Comparison of ENCODE assay signal across 22 cellular contexts in the genomic region with DNA sequence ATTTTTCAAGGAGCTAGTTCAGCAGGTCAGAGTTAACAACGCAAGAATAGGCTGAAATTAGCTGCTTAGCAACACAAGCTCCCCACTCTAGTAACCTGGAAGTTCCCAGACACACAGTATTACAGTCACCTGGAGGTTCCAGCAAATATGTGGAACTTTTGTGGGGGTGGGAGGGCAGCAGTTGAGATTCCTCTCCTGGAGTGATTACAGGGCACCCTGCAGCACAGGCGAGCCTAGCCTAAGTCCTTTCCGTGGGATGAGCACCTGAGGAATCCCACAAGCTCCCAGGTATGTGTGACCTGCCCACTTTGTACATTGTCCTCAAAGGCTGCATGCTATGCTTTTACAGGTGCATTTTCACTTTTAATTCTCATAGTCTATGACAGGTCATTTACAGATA. TPM values are rescaled to one million over a fixed set of nuclear protein-coding genes. Genes with fewer than 3 reads are reported as not detected.
DNase-seq lines count a peak whose midpoint lies in the region; TF ChIP-seq lines count a peak whose summit lies in the region.
"Had no signal": no experiment of that assay in that cellular context is flagged by ENCODE, and none has a peak within 500 bp of the region (broad histone marks: within the 10 kb centered on the region; RNA-seq: fewer than 3 reads in every experiment).

No MANE protein-coding gene starts in this region.

- H3K4ac ChIP-seq in mesenchymal stem cell (ENCODE audit: low read depth in 1 of 2, low read length in 2 of 2), result no peak overlapping the region

- H3K4me3 Mint-ChIP-seq in T-helper 2 cell treated with Interferon-gamma antibody and Interleukin-4, amounts not matched to agents 5 μg/mL and 100 μg/mL, for 36 hours, result no peak overlapping the region
- peak overlapping the region in 4 of 8 donors; percentile 1 to 53 (median 20) for H3K4me3 Mint-ChIP-seq in CD4-positive, alpha-beta memory T cell
- no peak overlapping the region for H3K4me3 Mint-ChIP-seq in activated T-helper 1 cell treated with anti-CD3 and anti-CD28 coated beads, Interleukin-12 subunit alpha, Interleukin-12 subunit beta, Interleukin-2, Interleukin-4 antibody, amounts not matched to agents 30 ng/mL and 10 ng/mL and 1 ng/mL, durations not matched to agents 14 hours and 24 hours and 36 hours
- H3K4me3 Mint-ChIP-seq: T-helper 17 cell had no signal

- no peak for DNase-seq in T-helper 2 cell treated with Interferon-gamma antibody and Interleukin-4, amounts not matched to agents 5 μg/mL and 100 μg/mL, for 36 hours (ENCODE audit: low spot score)
- no peak for DNase-seq in T-helper 2 cell
- no peak for DNase-seq in CD4-positive, alpha-beta memory T cell
- DNase-seq in activated T-helper 1 cell treated with anti-CD3 and anti-CD28 coated beads, Interleukin-12 subunit alpha, Interleukin-12 subunit beta, Interleukin-2, Interleukin-4 antibody, amounts not matched to agents 30 ng/mL and 10 ng/mL and 1 ng/mL, durations not matched to agents 14 hours and 24 hours and 36 hours (ENCODE audit: low spot score), result no peak
- no peak for DNase-seq in mesenchymal stem cell
- no peak for DNase-seq in NCI-H345 treated with DMSO at 0.1 percent for 48 hours (lab: John Stamatoyannopoulos, UW; ENCODE audit: unreplicated experiment)
- no peak for DNase-seq in GM13977 (ENCODE audit: low spot score)
- no peak for DNase-seq in prostate gland (ENCODE audit: low spot score)
- DNase-seq: activated CD4-positive, alpha-beta T cell treated with anti-CD3 and anti-CD28 coated beads for 48 hours; BE2C; central memory CD4-positive, alpha-beta T cell; COR-L47; H7; hypothalamus; Karpas-422; NCI-H187; NCI-H526 treated with DMSO at 0.1 percent for 48 hours; RPMI8226; T-helper 17 cell had no signal

- no peaks in the 10 kb centered on the region for H3K36me3 ChIP-seq in CD4-positive, alpha-beta memory T cell (ENCODE audit: insufficient read depth, low read length)
- H3K36me3 ChIP-seq in mesenchymal stem cell (ENCODE audit: control insufficient read depth in 1 of 2, insufficient read depth in 2 of 2, low read depth in 1 of 2, low read length in 2 of 2) (no peaks in the 10 kb centered on the region), prostate gland (no peaks in the 10 kb centered on the region)
- H3K36me3 ChIP-seq: BE2C, neutrophil, suprapubic skin had no signal

- H3K27me3 ChIP-seq in CD4-positive, alpha-beta memory T cell (ENCODE audit: insufficient read depth, low read length), result no peaks in the 10 kb centered on the region
- H3K27me3 ChIP-seq in mesenchymal stem cell (ENCODE audit: control insufficient read depth in 1 of 2, insufficient read depth in 1 of 2, low read length in 2 of 2), result no peaks in the 10 kb centered on the region
- no peaks in the 10 kb centered on the region for H3K27me3 ChIP-seq in prostate gland (replicated peaks; ENCODE audit: insufficient read depth)
- H3K27me3 ChIP-seq: BE2C, neutrophil, suprapubic skin had no signal

- no peaks in the 10 kb centered on the region for H3K9me3 ChIP-seq in CD4-positive, alpha-beta memory T cell (ENCODE audit: control insufficient read depth in 1 of 2, low read length in 2 of 2)
- no peaks in the 10 kb centered on the region for H3K9me3 ChIP-seq in mesenchymal stem cell (ENCODE audit: control insufficient read depth, low read length)
- no peaks in the 10 kb centered on the region for H3K9me3 ChIP-seq in prostate gland
- H3K9me3 ChIP-seq: A549, BE2C, neutrophil, suprapubic skin had no signal

- CTCF ChIA-PET in CD4-positive, alpha-beta memory T cell (lab: Charles Lee; ENCODE audit: partially characterized antibody), result interaction anchor here (1.2 to 8.6 kb wide), 2 partner anchors 13 to 36 kb away, joined by 6 to 83 read pairs; a partner anchor contains a TSS

- no peak overlapping the region for H3K27ac ChIP-seq in CD4-positive, alpha-beta memory T cell (ENCODE audit: low read depth, low read length)
- no peak overlapping the region for H3K27ac ChIP-seq in mesenchymal stem cell (ENCODE audit: low read length, poor library complexity, severe bottlenecking)
- H3K27ac ChIP-seq in prostate gland, result no peak overlapping the region
- H3K27ac ChIP-seq: A549, neutrophil, suprapubic skin had no signal

- H3K9ac ChIP-seq in mesenchymal stem cell (ENCODE audit: low read length), result no peak overlapping the region

- intact Hi-C loops in CD4-positive, alpha-beta memory T cell (cut with micrococcal nuclease), result no loop called here
- intact Hi-C loops in activated T-helper 1 cell treated with anti-CD3 and anti-CD28 coated beads, Interleukin-12 subunit alpha, Interleukin-12 subunit beta, Interleukin-2, Interleukin-4 antibody, amounts not matched to agents 30 ng/mL and 10 ng/mL and 1 ng/mL, durations not matched to agents 14 hours and 24 hours and 36 hours (cut with micrococcal nuclease), result loop anchor here (5.0 kb wide), 1 partner anchor 920 kb away; a partner anchor contains a TSS
- intact Hi-C loops in prostate gland (cut with DNase I), result no loop called here

- H2BK15ac ChIP-seq in mesenchymal stem cell (ENCODE audit: low read depth, poor library complexity, severe bottlenecking), result no peak overlapping the region

- no peaks in the 10 kb centered on the region for H3K9me3 Mint-ChIP-seq in T-helper 2 cell treated with Interferon-gamma antibody and Interleukin-4, amounts not matched to agents 5 μg/mL and 100 μg/mL, for 36 hours
- H3K9me3 Mint-ChIP-seq in CD4-positive, alpha-beta memory T cell, result no peaks in the 10 kb centered on the region
- no peaks in the 10 kb centered on the region for H3K9me3 Mint-ChIP-seq in activated T-helper 1 cell treated with anti-CD3 and anti-CD28 coated beads, Interleukin-12 subunit alpha, Interleukin-12 subunit beta, Interleukin-2, Interleukin-4 antibody, amounts not matched to agents 30 ng/mL and 10 ng/mL and 1 ng/mL, durations not matched to agents 14 hours and 24 hours and 36 hours

- no peak overlapping the region for H2BK120ac ChIP-seq in mesenchymal stem cell (ENCODE audit: low read depth, low read length)

- no peak for TF ChIP-seq POLR2A in prostate gland (IDR thresholded peaks at IDR 0.05)

- H2BK5ac ChIP-seq in mesenchymal stem cell (ENCODE audit: low read depth, low read length, poor library complexity, severe bottlenecking), result no peak overlapping the region

- no peak overlapping the region for H4K91ac ChIP-seq in mesenchymal stem cell (ENCODE audit: low read length)

- H2BK12ac ChIP-seq in mesenchymal stem cell (ENCODE audit: low read length in 2 of 2), result no peak overlapping the region

- H3K4me1 ChIP-seq in CD4-positive, alpha-beta memory T cell (ENCODE audit: insufficient read depth, low read length), result peaks cover 57% of the 10 kb centered on the region
- H3K4me1 ChIP-seq in mesenchymal stem cell (ENCODE audit: control insufficient read depth, insufficient read depth, low read depth, low read length), result peaks cover 13% of the 10 kb centered on the region
- H3K4me1 ChIP-seq in prostate gland (replicated peaks), result no peaks in the 10 kb centered on the region
- H3K4me1 ChIP-seq: BE2C had no signal

- in situ Hi-C loops in GM13977 (cut with MboI; ENCODE audit: low pct_unique_long_range_greater_than_20kb, low sequenced_read_pairs, unreplicated experiment), result no loop called here

- peaks cover 2% of the 10 kb centered on the region for H3K79me1 ChIP-seq in mesenchymal stem cell (replicated peaks; ENCODE audit: low read length, poor library complexity, severe bottlenecking)

- H3K4me2 ChIP-seq in mesenchymal stem cell (ENCODE audit: low read length, poor library complexity, severe bottlenecking), result no peak overlapping the region
- H3K4me2 ChIP-seq: A549 had no signal

- no peak overlapping the region for H3K18ac ChIP-seq in mesenchymal stem cell (ENCODE audit: low read depth in 1 of 2, low read length in 2 of 2)

- H3K23ac ChIP-seq in mesenchymal stem cell (ENCODE audit: low read length in 2 of 2), result no peak overlapping the region

- no peak overlapping the region for H3K4me3 ChIP-seq in CD4-positive, alpha-beta memory T cell (ENCODE audit: low read length in 2 of 2)
- H3K4me3 ChIP-seq in mesenchymal stem cell (ENCODE audit: insufficient read depth in 1 of 2, low read depth in 1 of 2, low read length in 2 of 2), result no peak overlapping the region
- no peak overlapping the region for H3K4me3 ChIP-seq in prostate gland
- H3K4me3 ChIP-seq: A549, suprapubic skin had no signal

- H3K27ac Mint-ChIP-seq in T-helper 2 cell treated with Interferon-gamma antibody and Interleukin-4, amounts not matched to agents 5 μg/mL and 100 μg/mL, for 36 hours, result peak overlapping the region; percentile 21
- H3K27ac Mint-ChIP-seq in CD4-positive, alpha-beta memory T cell, result peak overlapping the region in 5 of 7 donors; percentile 33 to 57 (median 53)
- H3K27ac Mint-ChIP-seq in activated T-helper 1 cell treated with anti-CD3 and anti-CD28 coated beads, Interleukin-12 subunit alpha, Interleukin-12 subunit beta, Interleukin-2, Interleukin-4 antibody, amounts not matched to agents 30 ng/mL and 10 ng/mL and 1 ng/mL, durations not matched to agents 14 hours and 24 hours and 36 hours, result peak overlapping the region; percentile 67

- no peak overlapping the region for H2AFZ ChIP-seq in mesenchymal stem cell (ENCODE audit: low read depth, low read length)

- H4K8ac ChIP-seq in mesenchymal stem cell (ENCODE audit: low read length), result no peak overlapping the region

- 87% methylated on average over 3 of the region's 3 CpGs for WGBS in mesenchymal stem cell
- 83% methylated on average over 3 of the region's 3 CpGs for WGBS in prostate gland

- H3K36me3 Mint-ChIP-seq in T-helper 2 cell treated with Interferon-gamma antibody and Interleukin-4, amounts not matched to agents 5 μg/mL and 100 μg/mL, for 36 hours (ENCODE audit: low read depth), result peaks cover 16% of the 10 kb centered on the region
- H3K36me3 Mint-ChIP-seq in CD4-positive, alpha-beta memory T cell, result peaks cover 0 to 11% of the 10 kb centered on the region in 2 donors
- H3K36me3 Mint-ChIP-seq in activated T-helper 1 cell treated with anti-CD3 and anti-CD28 coated beads, Interleukin-12 subunit alpha, Interleukin-12 subunit beta, Interleukin-2, Interleukin-4 antibody, amounts not matched to agents 30 ng/mL and 10 ng/mL and 1 ng/mL, durations not matched to agents 14 hours and 24 hours and 36 hours (ENCODE audit: low read depth), result peaks cover 15% of the 10 kb centered on the region

- POLR2A ChIA-PET in CD4-positive, alpha-beta memory T cell (lab: Charles Lee; ENCODE audit: partially characterized antibody), result interaction anchor here (1.3 to 12.3 kb wide), 3 partner anchors 10 to 12 kb away, joined by 4 to 409 read pairs (median 13); a partner anchor contains a TSS

- TF ChIP-seq CTCF in GM13977 (IDR thresholded peaks at IDR 0.05; ENCODE audit: extremely low read depth, insufficient read depth, missing control alignments) (no peak), prostate gland (IDR thresholded peaks at IDR 0.05) (no peak)

- H3K27me3 Mint-ChIP-seq in T-helper 2 cell treated with Interferon-gamma antibody and Interleukin-4, amounts not matched to agents 5 μg/mL and 100 μg/mL, for 36 hours (ENCODE audit: low read depth), result no peaks in the 10 kb centered on the region
- no peaks in the 10 kb centered on the region for H3K27me3 Mint-ChIP-seq in CD4-positive, alpha-beta memory T cell
- H3K27me3 Mint-ChIP-seq in activated T-helper 1 cell treated with anti-CD3 and anti-CD28 coated beads, Interleukin-12 subunit alpha, Interleukin-12 subunit beta, Interleukin-2, Interleukin-4 antibody, amounts not matched to agents 30 ng/mL and 10 ng/mL and 1 ng/mL, durations not matched to agents 14 hours and 24 hours and 36 hours (ENCODE audit: insufficient read depth), result no peaks in the 10 kb centered on the region
- H3K27me3 Mint-ChIP-seq: T-helper 17 cell had no signal

- H2AK5ac ChIP-seq in mesenchymal stem cell (ENCODE audit: low read length, severe bottlenecking), result peak overlapping the region; percentile 83

- H3K14ac ChIP-seq in mesenchymal stem cell (ENCODE audit: low read length in 2 of 2), result no peak overlapping the region

- peaks cover 53% of the 10 kb centered on the region for H3K4me1 Mint-ChIP-seq in T-helper 2 cell treated with Interferon-gamma antibody and Interleukin-4, amounts not matched to agents 5 μg/mL and 100 μg/mL, for 36 hours (ENCODE audit: low read depth)
- peaks cover 57 to 80% (median 66%) of the 10 kb centered on the region in 4 donors for H3K4me1 Mint-ChIP-seq in CD4-positive, alpha-beta memory T cell
- H3K4me1 Mint-ChIP-seq in activated T-helper 1 cell treated with anti-CD3 and anti-CD28 coated beads, Interleukin-12 subunit alpha, Interleukin-12 subunit beta, Interleukin-2, Interleukin-4 antibody, amounts not matched to agents 30 ng/mL and 10 ng/mL and 1 ng/mL, durations not matched to agents 14 hours and 24 hours and 36 hours (ENCODE audit: low read depth), result peaks cover 64% of the 10 kb centered on the region

RNA-seq across cellular contexts. Expression of a gene that starts 13.6 kb away (rescaled TPM):
- 10 to 100 TPM; 26.7 to 30.7 TPM for total RNA-seq in CD4-positive, alpha-beta memory T cell
- 10 to 100 TPM; 25.2 to 28.9 TPM for polyA plus RNA-seq in CD4-positive, alpha-beta memory T cell
- total RNA-seq in activated T-helper 1 cell treated with anti-CD3 and anti-CD28 coated beads, Interleukin-12 subunit alpha, Interleukin-12 subunit beta, Interleukin-2, Interleukin-4 antibody, amounts not matched to agents 30 ng/mL and 10 ng/mL and 1 ng/mL, durations not matched to agents 14 hours and 24 hours and 36 hours, result 11.5 TPM in 2 replicates
- 1.3 TPM for polyA plus RNA-seq in mesenchymal stem cell (2013, experiment 1 of 2)
- polyA plus RNA-seq in mesenchymal stem cell (2013, experiment 2 of 2), result 1.4 TPM
- 1 to 10 TPM; 4.5 to 5.1 TPM for total RNA-seq in prostate gland
